ENCODE assay signal across 18 cellular contexts in genomic region chr5:92836861-92837755, GRCh38.
A peak's percentile ranks its signal among the peaks of the same experiment; 100 is the strongest.
DNase-seq lines count a peak whose midpoint lies in the region; ATAC-seq and TF ChIP-seq lines count a peak whose summit lies in the region.
"Had no signal": no experiment of that assay in that cellular context is flagged by ENCODE, and none has a peak within 500 bp of the region (broad histone marks: within the 10 kb centered on the region; RNA-seq: fewer than 3 reads in every experiment).

No MANE protein-coding gene starts in this region.

- intact Hi-C loops in adrenal gland (cut with DNase I): no loop called here

- CTCF ChIA-PET in AG04450 (lab: Charles Lee): interaction anchor here (1.6 kb wide), 1 partner anchor 150 kb away, joined by 5 read pairs; no protein-coding TSS in a partner anchor

- H3K4me1 ChIP-seq in adrenal gland (replicated peaks in 1 of 2): no peaks in the 10 kb centered on the region
- H3K4me1 ChIP-seq: right atrium auricular region had no signal

- TF ChIP-seq POLR2A in adrenal gland (IDR thresholded peaks at IDR 0.05): no peak

- ATAC-seq in GM18873 (IDR thresholded peaks at IDR 0.05; ENCODE audit: low FRiP score, unreplicated experiment): no peak

- H3K9me3 ChIP-seq in AG04450 (ENCODE audit: control insufficient read depth, insufficient read depth, low read length) (peaks cover 8% of the 10 kb centered on the region), adrenal gland (replicated peaks in 1 of 3) (no peaks in the 10 kb centered on the region)
- H3K9me3 ChIP-seq: right atrium auricular region had no signal

- H3K27ac ChIP-seq in AG04450 (ENCODE audit: low read depth, low read length) (no peak overlapping the region), adrenal gland (no peak overlapping the region)
- H3K27ac ChIP-seq: dorsolateral prefrontal cortex, right atrium auricular region had no signal

- H3K36me3 ChIP-seq in adrenal gland (replicated peaks in 1 of 2): no peaks in the 10 kb centered on the region
- H3K36me3 ChIP-seq: right atrium auricular region had no signal

- no peaks in the 10 kb centered on the region for H3K27me3 ChIP-seq in AG04450 (ENCODE audit: control insufficient read depth, insufficient read depth, low read length)
- H3K27me3 ChIP-seq in adrenal gland: no peaks in the 10 kb centered on the region
- H3K27me3 ChIP-seq: right atrium auricular region had no signal

- no peak overlapping the region for H3K4me3 ChIP-seq in AG04450 (ENCODE audit: low read depth, low read length)
- no peak overlapping the region for H3K4me3 ChIP-seq in HFF-Myc (replicated peaks; ENCODE audit: low read depth, low read length)
- no peak overlapping the region for H3K4me3 ChIP-seq in fibroblast of villous mesenchyme (ENCODE audit: low read depth, low read length)
- H3K4me3 ChIP-seq in adrenal gland: no peak overlapping the region
- H3K4me3 ChIP-seq: dorsolateral prefrontal cortex, right atrium auricular region had no signal

- POLR2A ChIA-PET in AG04450 (lab: Yijun Ruan, JAX): interaction anchor here (0.6 to 1.3 kb wide), 4 partner anchors 37 to 746 kb away, joined by 3 to 5 read pairs (median 4); no protein-coding TSS in a partner anchor

- no peak for TF ChIP-seq CTCF in AG04450 (IDR thresholded peaks at IDR 0.05; ENCODE audit: low read depth, low read length)
- no peak for TF ChIP-seq CTCF in HFF-Myc (IDR thresholded peaks at IDR 0.05; ENCODE audit: low read depth, low read length, missing control alignments)
- TF ChIP-seq CTCF in fibroblast of villous mesenchyme (IDR thresholded peaks at IDR 0.05; ENCODE audit: insufficient read depth, low read depth, low read length): no peak
- no peak for TF ChIP-seq CTCF in adrenal gland (IDR thresholded peaks at IDR 0.05)

- DNase-seq in AG04450 (ENCODE audit: low read depth, low spot score) (peak; percentile 42), HFF-Myc (ENCODE audit: extremely low read depth, low read depth) (peak; percentile 1), amniotic stem cell (lab: John Stamatoyannopoulos, UW) (peak; percentile 27), fibroblast of villous mesenchyme (ENCODE audit: low read depth) (peak; percentile 78), adrenal gland (no peak), RPMI8226 (no peak), T1000 (lab: John Stamatoyannopoulos, UW) (no peak)
- DNase-seq: activated CD4-positive, alpha-beta T cell treated with anti-CD3 and anti-CD28 coated beads for 4 hours; activated CD8-positive, alpha-beta memory T cell treated with anti-CD3 and anti-CD28 coated beads, Interleukin-2, amount 50 U/mL, for 48 hours; activated gamma-delta T cell; dorsolateral prefrontal cortex; GF-D8; hypothalamus; NCI-H1048; NCI-H69; OCI-M1 had no signal

- 68 to 79% (median 76%) methylated on average over 3 of the region's 3 CpGs for WGBS in adrenal gland, 4 donors

Comparison
In these comparisons a context has a peak if more than half of its experiments do, and no peak if none do; other contexts are left out.
1. DNase-seq: peak in AG04450 (single experiment), HFF-Myc (single experiment), amniotic stem cell (single experiment) and fibroblast of villous mesenchyme (single experiment); none in adrenal gland (0 of 7), RPMI8226 (single experiment) and T1000 (single experiment).